In the genomic region with DNA sequence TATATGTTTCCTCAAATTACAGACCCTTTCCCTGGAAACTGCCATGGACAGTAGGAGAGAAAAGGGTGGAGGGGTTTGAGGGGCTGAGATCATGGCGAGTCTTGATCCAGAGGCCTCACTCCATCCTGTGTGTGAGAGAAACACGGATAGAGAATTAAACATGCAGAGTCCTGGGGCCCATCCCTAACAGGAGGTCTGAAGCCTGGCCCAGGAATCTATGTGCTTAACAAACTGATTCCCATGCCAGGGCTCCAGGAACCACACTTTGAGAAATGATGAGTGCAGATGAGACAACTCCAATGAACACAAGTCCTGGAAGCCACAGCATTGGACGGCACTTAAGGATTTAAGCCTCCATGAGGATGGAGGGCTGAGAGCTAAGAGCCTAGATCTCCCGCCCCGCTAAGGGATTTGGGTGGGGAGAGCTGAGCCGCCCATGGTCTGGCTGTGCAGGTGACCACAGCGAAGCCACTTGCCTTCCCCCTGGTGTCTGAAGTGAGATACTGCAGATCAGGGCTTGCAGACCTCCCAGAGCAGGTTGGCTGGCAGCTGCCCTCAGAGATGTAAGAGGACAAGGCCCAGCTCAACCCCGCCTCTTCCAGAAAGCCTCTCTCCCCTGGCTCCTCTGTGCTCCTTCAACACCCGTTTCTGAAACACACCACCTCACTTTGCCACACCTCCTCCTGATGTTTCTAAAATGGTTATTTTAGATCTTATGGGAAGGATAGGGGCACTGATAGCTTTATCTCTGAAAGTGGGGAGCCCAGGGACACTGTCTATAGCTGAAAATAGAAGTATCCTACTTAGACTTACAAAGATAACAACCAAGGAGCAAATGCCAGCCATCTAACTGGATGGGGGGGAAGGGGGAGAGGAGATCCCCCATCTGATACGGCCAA, we compare ENCODE assay signal across 9 cellular contexts. TPM values are rescaled to one million over a fixed set of nuclear protein-coding genes. Genes with fewer than 3 reads are reported as not detected.
DNase-seq lines count a peak whose midpoint lies in the region; ATAC-seq, FAIRE-seq and TF ChIP-seq lines count a peak whose summit lies in the region.
"Had no signal": no experiment of that assay in that cellular context is flagged by ENCODE, and none has a peak within 500 bp of the region (broad histone marks: within the 10 kb centered on the region; RNA-seq: fewer than 3 reads in every experiment).

No MANE protein-coding gene starts in this region.

- H3K9me3 ChIP-seq in CD4-positive, alpha-beta T cell (ENCODE audit: control insufficient read depth, low read length): no peaks in the 10 kb centered on the region
- H3K9me3 ChIP-seq in left ventricle myocardium inferior (replicated peaks) (no peaks in the 10 kb centered on the region), skeletal muscle tissue (ENCODE audit: control insufficient read depth in 3 of 3, low read length in 3 of 3) (no peaks in the 10 kb centered on the region)

- TF ChIP-seq CTCF in CD4-positive, alpha-beta T cell (IDR thresholded peaks at IDR 0.05): peak; percentile 48
- peak; percentile 81 for TF ChIP-seq CTCF in left ventricle myocardium inferior (IDR thresholded peaks at IDR 0.05; ENCODE audit: borderline replicate concordance)

- CTCF ChIA-PET in CD4-positive, alpha-beta T cell (lab: Charles Lee): interaction anchor here (0.6 to 1.1 kb wide), 2 partner anchors 20 to 113 kb away, joined by 4 to 6 read pairs; no protein-coding TSS in a partner anchor

- no peak overlapping the region for H3K27ac ChIP-seq in CD4-positive, alpha-beta T cell (ENCODE audit: low read depth, low read length)
- H3K27ac ChIP-seq in left ventricle myocardium inferior (replicated peaks) (peak overlapping the region; percentile 73), skeletal muscle tissue (ENCODE audit: low read depth, low read length) (peak overlapping the region; percentile 72)

- H3K4me3 ChIP-seq in left ventricle myocardium inferior (no peak overlapping the region), skeletal muscle tissue (ENCODE audit: low read length in 3 of 3) (no peak overlapping the region)

- FAIRE-seq in GM18507 (lab: Jason Lieb, UNC): peak; percentile 73

- H3K36me3 Mint-ChIP-seq in CD4-positive, alpha-beta T cell (ENCODE audit: low read depth): no peaks in the 10 kb centered on the region
- H3K36me3 Mint-ChIP-seq in activated T-cell treated with anti-CD3 and anti-CD28 coated beads, Interleukin-2, amount 50 U/mL, for 72 hours (ENCODE audit: insufficient read depth in 2 of 2): no peaks in the 10 kb centered on the region

- H3K27ac Mint-ChIP-seq in CD4-positive, alpha-beta T cell: no peak overlapping the region
- H3K27ac Mint-ChIP-seq in activated T-cell treated with anti-CD3 and anti-CD28 coated beads, Interleukin-2, amount 50 U/mL, for 72 hours: no peak overlapping the region
- H3K27ac Mint-ChIP-seq: T-helper 1 cell treated with Interleukin-12 subunit alpha and Interleukin-12 subunit beta and Interleukin-4 antibody, amounts not matched to agents 30 μg/mL and 1 μg/mL, for 36 hours had no signal

- H3K27me3 Mint-ChIP-seq in CD4-positive, alpha-beta T cell: no peaks in the 10 kb centered on the region
- no peaks in the 10 kb centered on the region for H3K27me3 Mint-ChIP-seq in activated T-cell treated with anti-CD3 and anti-CD28 coated beads, Interleukin-2, amount 50 U/mL, for 72 hours (ENCODE audit: low read depth)

- intact Hi-C loops in CD4-positive, alpha-beta T cell (cut with DNase I, micrococcal nuclease): loop anchor here (1.0 to 2.0 kb wide), 2 partner anchors 113 kb away; no protein-coding TSS in a partner anchor
- intact Hi-C loops in left ventricle myocardium inferior (cut with micrococcal nuclease): loop anchor here (5.0 kb wide), 1 partner anchor 110 kb away; no protein-coding TSS in a partner anchor

- H3K4me1 ChIP-seq in left ventricle myocardium inferior (peaks cover 49% of the 10 kb centered on the region), skeletal muscle tissue (ENCODE audit: control insufficient read depth in 3 of 3, insufficient read depth in 3 of 3, low read length in 3 of 3) (peaks cover 19 to 31% (median 27%) of the 10 kb centered on the region in 3 donors)

- no peaks in the 10 kb centered on the region for H3K36me3 ChIP-seq in left ventricle myocardium inferior
- no peaks in the 10 kb centered on the region for H3K36me3 ChIP-seq in skeletal muscle tissue (ENCODE audit: control insufficient read depth in 3 of 3, insufficient read depth in 3 of 3, low read length in 3 of 3)

- H3K9ac ChIP-seq in skeletal muscle tissue (ENCODE audit: low read depth in 1 of 3, low read length in 3 of 3): peak overlapping the region in 1 of 3 donors; percentile 32

- peak in 3 of 10 experiments; percentile 8 to 10 (median 9) for DNase-seq in CD4-positive, alpha-beta T cell
- DNase-seq in GM18507 (ENCODE audit: extremely low spot score, insufficient read length, low read depth) (peak; percentile 60), NCI-H226 (peak; percentile 55), left ventricle myocardium inferior (peak; percentile 43)
- DNase-seq in activated T-cell treated with anti-CD3 and anti-CD28 coated beads, Interleukin-2, amount 50 U/mL, for 72 hours: peak; percentile 37 to 44

- POLR2A ChIA-PET in CD4-positive, alpha-beta T cell (lab: Charles Lee): no interaction called here

- H3K4me3 Mint-ChIP-seq in CD4-positive, alpha-beta T cell: no peak overlapping the region
- H3K4me3 Mint-ChIP-seq in activated T-cell treated with anti-CD3 and anti-CD28 coated beads, Interleukin-2, amount 50 U/mL, for 72 hours: no peak overlapping the region
- H3K4me3 Mint-ChIP-seq: T-helper 1 cell treated with Interleukin-12 subunit alpha and Interleukin-12 subunit beta and Interleukin-4 antibody, amounts not matched to agents 30 μg/mL and 1 μg/mL, for 36 hours had no signal

- no peak for ATAC-seq in CD4-positive, alpha-beta T cell (ENCODE audit: poor library complexity)
- ATAC-seq in HG02870 (IDR thresholded peaks at IDR 0.05; ENCODE audit: unreplicated experiment) (peak; percentile 75), GM21360 (IDR thresholded peaks at IDR 0.05; ENCODE audit: unreplicated experiment) (no peak)
- ATAC-seq in activated T-cell treated with anti-CD3 and anti-CD28 coated beads, Interleukin-2, amount 50 U/mL, for 72 hours (replicated peaks in 1 of 2): peak; percentile 60 to 68

- no peaks in the 10 kb centered on the region for H3K27me3 ChIP-seq in CD4-positive, alpha-beta T cell (ENCODE audit: control insufficient read depth, insufficient read depth, low read length)
- H3K27me3 ChIP-seq in left ventricle myocardium inferior (ENCODE audit: low read depth): no peaks in the 10 kb centered on the region
- no peaks in the 10 kb centered on the region for H3K27me3 ChIP-seq in skeletal muscle tissue (ENCODE audit: control insufficient read depth in 3 of 3, insufficient read depth in 3 of 3, low read length in 3 of 3)

- no peaks in the 10 kb centered on the region for H3K4me1 Mint-ChIP-seq in CD4-positive, alpha-beta T cell (ENCODE audit: low read depth)
- no peaks in the 10 kb centered on the region for H3K4me1 Mint-ChIP-seq in activated T-cell treated with anti-CD3 and anti-CD28 coated beads, Interleukin-2, amount 50 U/mL, for 72 hours (ENCODE audit: low read depth)

- H3K9me3 Mint-ChIP-seq in CD4-positive, alpha-beta T cell: no peaks in the 10 kb centered on the region
- no peaks in the 10 kb centered on the region for H3K9me3 Mint-ChIP-seq in activated T-cell treated with anti-CD3 and anti-CD28 coated beads, Interleukin-2, amount 50 U/mL, for 72 hours
- H3K9me3 Mint-ChIP-seq: T-helper 1 cell treated with Interleukin-12 subunit alpha and Interleukin-12 subunit beta and Interleukin-4 antibody, amounts not matched to agents 30 μg/mL and 1 μg/mL, for 36 hours had no signal

RNA-seq across cellular contexts. Expression of gene EIF5AL1, which starts 24.8 kb away (rescaled TPM):
- total RNA-seq in CD4-positive, alpha-beta T cell: under 1 TPM; 0.11 to 0.14 TPM
- under 1 TPM; 0.07 to 0.10 TPM for total RNA-seq in activated T-cell treated with anti-CD3 and anti-CD28 coated beads, Interleukin-2, amount 50 U/mL, for 72 hours
- total RNA-seq in left ventricle myocardium inferior: 0.05 TPM
- under 0.01 TPM for total RNA-seq in skeletal muscle tissue

RNA-seq across cellular contexts. Expression of gene ZCCHC24, which starts 42.1 kb away (rescaled TPM):
- total RNA-seq in CD4-positive, alpha-beta T cell: under 1 TPM; 0.67 to 0.85 TPM
- 1 to 10 TPM; 1.1 to 1.7 TPM for total RNA-seq in activated T-cell treated with anti-CD3 and anti-CD28 coated beads, Interleukin-2, amount 50 U/mL, for 72 hours
- total RNA-seq in left ventricle myocardium inferior: 47.5 TPM
- 20.9 TPM for total RNA-seq in skeletal muscle tissue

Comparison
In these comparisons a context has a peak if more than half of its experiments do, and no peak if none do; other contexts are left out.
1. ATAC-seq: peak in HG02870 (single experiment) and activated T-cell treated with anti-CD3 and anti-CD28 coated beads, Interleukin-2, amount 50 U/mL, for 72 hours (2 of 2); none in CD4-positive, alpha-beta T cell (single experiment) and GM21360 (single experiment).